In genomic region chr22:38497869-38498268, GRCh38 we compare ENCODE assay signal across 22 cellular contexts. TPM values are rescaled to one million over a fixed set of nuclear protein-coding genes. Genes with fewer than 3 reads are reported as not detected.
A peak's percentile ranks its signal among the peaks of the same experiment; 100 is the strongest.
DNase-seq lines count a peak whose midpoint lies in the region; ATAC-seq and TF ChIP-seq lines count a peak whose summit lies in the region.
"Had no signal": no experiment of that assay in that cellular context is flagged by ENCODE, and none has a peak within 500 bp of the region (broad histone marks: within the 10 kb centered on the region; RNA-seq: fewer than 3 reads in every experiment).

No MANE protein-coding gene starts in this region.

- H3K4me3 ChIP-seq in naive thymus-derived CD4-positive, alpha-beta T cell (ENCODE audit: low read length): no peak overlapping the region
- H3K4me3 ChIP-seq: GM12878, MG63 had no signal

- H3K27me3 Mint-ChIP-seq in activated T-cell treated with anti-CD3 and anti-CD28 coated beads, Interleukin-2, amount 50 U/mL, for 24 hours: no peaks in the 10 kb centered on the region
- H3K27me3 Mint-ChIP-seq in CD4-positive, alpha-beta T cell: no peaks in the 10 kb centered on the region
- no peaks in the 10 kb centered on the region for H3K27me3 Mint-ChIP-seq in activated CD4-positive, alpha-beta memory T cell treated with anti-CD3 and anti-CD28 coated beads, Interleukin-2, amount 10 ng/mL, durations not matched to agents 7 days and 5 days
- no peaks in the 10 kb centered on the region for H3K27me3 Mint-ChIP-seq in activated naive CD8-positive, alpha-beta T cell treated with anti-CD3 and anti-CD28 coated beads for 36 hours
- peaks cover 0 to 2% (median 0%) of the 10 kb centered on the region in 3 donors for H3K27me3 Mint-ChIP-seq in CD14-positive monocyte (ENCODE audit: low read depth in 3 of 3)
- no peaks in the 10 kb centered on the region for H3K27me3 Mint-ChIP-seq in naive thymus-derived CD4-positive, alpha-beta T cell

- peaks cover 54 to 81% (median 72%) of the 10 kb centered on the region in 3 experiments for H3K36me3 ChIP-seq in naive thymus-derived CD4-positive, alpha-beta T cell (ENCODE audit: control insufficient read depth in 2 of 3, insufficient read depth in 3 of 3, low read length in 3 of 3)

- H3K4me1 Mint-ChIP-seq in activated T-cell treated with anti-CD3 and anti-CD28 coated beads, Interleukin-2, amount 50 U/mL, for 24 hours (ENCODE audit: low read depth): peaks cover 75% of the 10 kb centered on the region
- peaks cover 71% of the 10 kb centered on the region for H3K4me1 Mint-ChIP-seq in CD4-positive, alpha-beta T cell (ENCODE audit: low read depth)
- peaks cover 73% of the 10 kb centered on the region for H3K4me1 Mint-ChIP-seq in activated CD4-positive, alpha-beta memory T cell treated with anti-CD3 and anti-CD28 coated beads, Interleukin-2, amount 10 ng/mL, durations not matched to agents 7 days and 5 days
- peaks cover 59% of the 10 kb centered on the region for H3K4me1 Mint-ChIP-seq in activated naive CD8-positive, alpha-beta T cell treated with anti-CD3 and anti-CD28 coated beads for 36 hours
- H3K4me1 Mint-ChIP-seq in CD14-positive monocyte: peaks cover 9% of the 10 kb centered on the region
- peaks cover 36 to 79% (median 64%) of the 10 kb centered on the region in 7 donors for H3K4me1 Mint-ChIP-seq in naive thymus-derived CD4-positive, alpha-beta T cell

- no peaks in the 10 kb centered on the region for H3K9me3 ChIP-seq in CD4-positive, alpha-beta T cell (ENCODE audit: control insufficient read depth, low read length)
- no peaks in the 10 kb centered on the region for H3K9me3 ChIP-seq in naive thymus-derived CD4-positive, alpha-beta T cell (ENCODE audit: control insufficient read depth in 2 of 3, low read length in 3 of 3)
- H3K9me3 ChIP-seq: MG63 had no signal

- H3K27me3 ChIP-seq in CD4-positive, alpha-beta T cell (ENCODE audit: control insufficient read depth, insufficient read depth, low read length): no peaks in the 10 kb centered on the region
- H3K27me3 ChIP-seq in naive thymus-derived CD4-positive, alpha-beta T cell (ENCODE audit: control insufficient read depth in 2 of 2, insufficient read depth in 2 of 2, low read length in 2 of 2): no peaks in the 10 kb centered on the region
- H3K27me3 ChIP-seq: MG63 had no signal

- H3K9me3 Mint-ChIP-seq in activated T-cell treated with anti-CD3 and anti-CD28 coated beads, Interleukin-2, amount 50 U/mL, for 24 hours: no peaks in the 10 kb centered on the region
- no peaks in the 10 kb centered on the region for H3K9me3 Mint-ChIP-seq in CD4-positive, alpha-beta T cell
- H3K9me3 Mint-ChIP-seq in activated CD4-positive, alpha-beta memory T cell treated with anti-CD3 and anti-CD28 coated beads, Interleukin-2, amount 10 ng/mL, durations not matched to agents 7 days and 5 days: no peaks in the 10 kb centered on the region
- H3K9me3 Mint-ChIP-seq in activated naive CD8-positive, alpha-beta T cell treated with anti-CD3 and anti-CD28 coated beads for 36 hours: no peaks in the 10 kb centered on the region
- no peaks in the 10 kb centered on the region for H3K9me3 Mint-ChIP-seq in CD14-positive monocyte
- no peaks in the 10 kb centered on the region for H3K9me3 Mint-ChIP-seq in naive thymus-derived CD4-positive, alpha-beta T cell
- H3K9me3 Mint-ChIP-seq: HFFc6 had no signal

- ATAC-seq in CD4-positive, alpha-beta T cell (ENCODE audit: poor library complexity): no peak
- no peak for ATAC-seq in naive thymus-derived CD4-positive, alpha-beta T cell
- ATAC-seq: GM12878 had no signal

- POLR2A ChIA-PET in CD4-positive, alpha-beta T cell (lab: Charles Lee): interaction anchor here (0.9 to 1.4 kb wide), 2 partner anchors 9 to 10 kb away, joined by 3 to 4 read pairs; partner anchors contain the start of gene DDX17
- POLR2A ChIA-PET in activated CD4-positive, alpha-beta memory T cell treated with anti-CD3 and anti-CD28 coated beads, Interleukin-2, amount 10 ng/mL, durations not matched to agents 7 days and 5 days (lab: Charles Lee): interaction anchor here (0.7 to 2.1 kb wide), 6 partner anchors 9 to 72 kb away, joined by 3 to 8 read pairs (median 4); partner anchors contain the start of gene DMC1
- POLR2A ChIA-PET in naive thymus-derived CD4-positive, alpha-beta T cell (lab: Charles Lee): interaction anchor here (1.1 kb wide), 1 partner anchor 19 kb away, joined by 4 read pairs; no protein-coding TSS in a partner anchor

- peaks cover 34 to 51% of the 10 kb centered on the region in 2 donors for H3K4me1 ChIP-seq in naive thymus-derived CD4-positive, alpha-beta T cell (ENCODE audit: control insufficient read depth in 2 of 2, insufficient read depth in 2 of 2, low read length in 2 of 2)

- H3K36me3 Mint-ChIP-seq in activated T-cell treated with anti-CD3 and anti-CD28 coated beads, Interleukin-2, amount 50 U/mL, for 24 hours (ENCODE audit: low read depth): peaks cover 96% of the 10 kb centered on the region
- H3K36me3 Mint-ChIP-seq in CD4-positive, alpha-beta T cell (ENCODE audit: low read depth): peaks cover 98% of the 10 kb centered on the region
- peaks cover 87% of the 10 kb centered on the region for H3K36me3 Mint-ChIP-seq in activated CD4-positive, alpha-beta memory T cell treated with anti-CD3 and anti-CD28 coated beads, Interleukin-2, amount 10 ng/mL, durations not matched to agents 7 days and 5 days (ENCODE audit: low read depth)
- peaks cover 68% of the 10 kb centered on the region for H3K36me3 Mint-ChIP-seq in activated naive CD8-positive, alpha-beta T cell treated with anti-CD3 and anti-CD28 coated beads for 36 hours
- H3K36me3 Mint-ChIP-seq in CD14-positive monocyte: peaks cover 76 to 98% of the 10 kb centered on the region in 2 donors
- peaks cover 11 to 64% (median 42%) of the 10 kb centered on the region in 5 donors for H3K36me3 Mint-ChIP-seq in naive thymus-derived CD4-positive, alpha-beta T cell

- H3K27ac Mint-ChIP-seq in activated T-cell treated with anti-CD3 and anti-CD28 coated beads, Interleukin-2, amount 50 U/mL, for 24 hours: peak overlapping the region; percentile 90
- no peak overlapping the region for H3K27ac Mint-ChIP-seq in CD4-positive, alpha-beta T cell
- H3K27ac Mint-ChIP-seq in activated CD4-positive, alpha-beta memory T cell treated with anti-CD3 and anti-CD28 coated beads, Interleukin-2, amount 10 ng/mL, durations not matched to agents 7 days and 5 days: peak overlapping the region; percentile 49
- peak overlapping the region; percentile 83 for H3K27ac Mint-ChIP-seq in activated naive CD8-positive, alpha-beta T cell treated with anti-CD3 and anti-CD28 coated beads for 36 hours
- H3K27ac Mint-ChIP-seq in CD14-positive monocyte: no peak overlapping the region
- H3K27ac Mint-ChIP-seq in naive thymus-derived CD4-positive, alpha-beta T cell: peak overlapping the region in 1 of 9 donors; percentile 14
- H3K27ac Mint-ChIP-seq: HFFc6 had no signal

- no peak for DNase-seq in activated T-cell treated with anti-CD3 and anti-CD28 coated beads, Interleukin-2, amount 50 U/mL, for 24 hours
- no peak for DNase-seq in activated T-cell treated with anti-CD3 and anti-CD28 coated beads, Interleukin-2, amount 50 U/mL, for 1 hour
- no peak for DNase-seq in CD4-positive, alpha-beta T cell
- no peak for DNase-seq in activated CD4-positive, alpha-beta memory T cell treated with anti-CD3 and anti-CD28 coated beads, Interleukin-2, amount 10 ng/mL, durations not matched to agents 7 days and 5 days
- no peak for DNase-seq in activated naive CD8-positive, alpha-beta T cell treated with anti-CD3 and anti-CD28 coated beads for 36 hours
- DNase-seq in CD14-positive monocyte (ENCODE audit: low spot score) (no peak), NCI-H510A treated with DMSO at 0.1 percent for 48 hours (lab: John Stamatoyannopoulos, UW) (no peak)
- no peak for DNase-seq in naive thymus-derived CD4-positive, alpha-beta T cell
- DNase-seq: COR-L47, DMS79, H7, HFFc6, Kasumi-1, MG63, NCI-H1417, NCI-H1694 treated with DMSO at 0.1 percent for 48 hours, NCI-H2081 treated with DMSO at 0.1 percent for 48 hours, NCI-H2171 treated with DMSO at 0.1 percent for 48 hours, NCI-H526 had no signal

- CTCF ChIA-PET in CD4-positive, alpha-beta T cell (lab: Charles Lee): interaction anchor here (0.6 kb wide), 1 partner anchor 16 kb away, joined by 3 read pairs; no protein-coding TSS in a partner anchor
- CTCF ChIA-PET in activated CD4-positive, alpha-beta memory T cell treated with anti-CD3 and anti-CD28 coated beads, Interleukin-2, amount 10 ng/mL, durations not matched to agents 7 days and 5 days (lab: Charles Lee): interaction anchor here (0.7 to 1.3 kb wide), 2 partner anchors 15 to 74 kb away, joined by 4 to 7 read pairs; no protein-coding TSS in a partner anchor
- CTCF ChIA-PET in naive thymus-derived CD4-positive, alpha-beta T cell (lab: Charles Lee): no interaction called here

- intact Hi-C loops in CD4-positive, alpha-beta T cell (cut with DNase I, micrococcal nuclease): no loop called here
- intact Hi-C loops in CD14-positive monocyte (cut with micrococcal nuclease): no loop called here
- intact Hi-C loops in naive thymus-derived CD4-positive, alpha-beta T cell (cut with micrococcal nuclease): no loop called here

- no peak for TF ChIP-seq CTCF in CD4-positive, alpha-beta T cell (IDR thresholded peaks at IDR 0.05)
- no peak for TF ChIP-seq CTCF in CD14-positive monocyte (IDR thresholded peaks at IDR 0.05)

- no peak overlapping the region for H3K27ac ChIP-seq in CD4-positive, alpha-beta T cell (ENCODE audit: low read depth, low read length)
- no peak overlapping the region for H3K27ac ChIP-seq in naive thymus-derived CD4-positive, alpha-beta T cell (ENCODE audit: low read depth, low read length)
- H3K27ac ChIP-seq: C4-2B had no signal

- H3K4me3 Mint-ChIP-seq in activated T-cell treated with anti-CD3 and anti-CD28 coated beads, Interleukin-2, amount 50 U/mL, for 24 hours: no peak overlapping the region
- peak overlapping the region; percentile 4 for H3K4me3 Mint-ChIP-seq in CD4-positive, alpha-beta T cell
- H3K4me3 Mint-ChIP-seq in activated CD4-positive, alpha-beta memory T cell treated with anti-CD3 and anti-CD28 coated beads, Interleukin-2, amount 10 ng/mL, durations not matched to agents 7 days and 5 days: no peak overlapping the region
- H3K4me3 Mint-ChIP-seq in activated naive CD8-positive, alpha-beta T cell treated with anti-CD3 and anti-CD28 coated beads for 36 hours: no peak overlapping the region
- no peak overlapping the region for H3K4me3 Mint-ChIP-seq in CD14-positive monocyte
- peak overlapping the region in 1 of 10 donors; percentile 32 for H3K4me3 Mint-ChIP-seq in naive thymus-derived CD4-positive, alpha-beta T cell
- H3K4me3 Mint-ChIP-seq: HFFc6 had no signal

RNA-seq across cellular contexts. Expression of gene DDX17, which starts 8.2 kb away (rescaled TPM):
- 100 to 1,000 TPM; 454 to 462 TPM for total RNA-seq in CD4-positive, alpha-beta T cell
- 100 to 1,000 TPM; 511 to 521 TPM for total RNA-seq in activated CD4-positive, alpha-beta memory T cell treated with anti-CD3 and anti-CD28 coated beads, Interleukin-2, amount 10 ng/mL, durations not matched to agents 7 days and 5 days
- 100 to 1,000 TPM; 254 to 256 TPM for total RNA-seq in activated naive CD8-positive, alpha-beta T cell treated with anti-CD3 and anti-CD28 coated beads for 36 hours
- polyA plus RNA-seq in CD14-positive monocyte: 10 to 100 TPM; 31.4 to 36.3 TPM
- 1,000 to 10,000 TPM in 2 of 5 experiments, 100 to 1,000 TPM in 3; 478 to 1,097 (median 684) TPM for total RNA-seq in naive thymus-derived CD4-positive, alpha-beta T cell
- 10 to 100 TPM; 37.7 to 43.4 TPM for polyA plus RNA-seq in naive thymus-derived CD4-positive, alpha-beta T cell

RNA-seq across cellular contexts. Expression of gene KDELR3, which starts 30.0 kb away (rescaled TPM):
- total RNA-seq in CD4-positive, alpha-beta T cell: not detected
- total RNA-seq in activated CD4-positive, alpha-beta memory T cell treated with anti-CD3 and anti-CD28 coated beads, Interleukin-2, amount 10 ng/mL, durations not matched to agents 7 days and 5 days: under 1 TPM; 0.75 to 0.88 TPM
- total RNA-seq in activated naive CD8-positive, alpha-beta T cell treated with anti-CD3 and anti-CD28 coated beads for 36 hours: 1 to 10 TPM in 1 of 2 experiments, under 1 TPM in 1; 0.72 to 1.3 TPM
- not detected for polyA plus RNA-seq in CD14-positive monocyte
- under 1 TPM in 1 of 5 experiments, not detected in 4; 0.80 TPM for total RNA-seq in naive thymus-derived CD4-positive, alpha-beta T cell
- polyA plus RNA-seq in naive thymus-derived CD4-positive, alpha-beta T cell: not detected
- total RNA-seq: OCI-LY7 had no signal

RNA-seq across cellular contexts. Expression of gene KCNJ4, which starts 42.9 kb away (rescaled TPM):
- total RNA-seq in CD4-positive, alpha-beta T cell: not detected
- total RNA-seq in activated CD4-positive, alpha-beta memory T cell treated with anti-CD3 and anti-CD28 coated beads, Interleukin-2, amount 10 ng/mL, durations not matched to agents 7 days and 5 days: not detected
- total RNA-seq in activated naive CD8-positive, alpha-beta T cell treated with anti-CD3 and anti-CD28 coated beads for 36 hours: not detected
- not detected for polyA plus RNA-seq in CD14-positive monocyte
- total RNA-seq in naive thymus-derived CD4-positive, alpha-beta T cell: not detected
- polyA plus RNA-seq in naive thymus-derived CD4-positive, alpha-beta T cell: not detected
- total RNA-seq: GM12878, HFFc6, OCI-LY7 had no signal
- polyA plus RNA-seq: GM12878 had no signal

Comparison
In these comparisons a context has a peak if more than half of its experiments do, and no peak if none do; other contexts are left out.
1. H3K27ac Mint-ChIP-seq: peak in activated T-cell treated with anti-CD3 and anti-CD28 coated beads, Interleukin-2, amount 50 U/mL, for 24 hours (single experiment), activated CD4-positive, alpha-beta memory T cell treated with anti-CD3 and anti-CD28 coated beads, Interleukin-2, amount 10 ng/mL, durations not matched to agents 7 days and 5 days (single experiment) and activated naive CD8-positive, alpha-beta T cell treated with anti-CD3 and anti-CD28 coated beads for 36 hours (single experiment); none in CD4-positive, alpha-beta T cell (single experiment) and CD14-positive monocyte (0 of 7).